Comparison of ENCODE assay signal across 1 cellular context in the genomic region with DNA sequence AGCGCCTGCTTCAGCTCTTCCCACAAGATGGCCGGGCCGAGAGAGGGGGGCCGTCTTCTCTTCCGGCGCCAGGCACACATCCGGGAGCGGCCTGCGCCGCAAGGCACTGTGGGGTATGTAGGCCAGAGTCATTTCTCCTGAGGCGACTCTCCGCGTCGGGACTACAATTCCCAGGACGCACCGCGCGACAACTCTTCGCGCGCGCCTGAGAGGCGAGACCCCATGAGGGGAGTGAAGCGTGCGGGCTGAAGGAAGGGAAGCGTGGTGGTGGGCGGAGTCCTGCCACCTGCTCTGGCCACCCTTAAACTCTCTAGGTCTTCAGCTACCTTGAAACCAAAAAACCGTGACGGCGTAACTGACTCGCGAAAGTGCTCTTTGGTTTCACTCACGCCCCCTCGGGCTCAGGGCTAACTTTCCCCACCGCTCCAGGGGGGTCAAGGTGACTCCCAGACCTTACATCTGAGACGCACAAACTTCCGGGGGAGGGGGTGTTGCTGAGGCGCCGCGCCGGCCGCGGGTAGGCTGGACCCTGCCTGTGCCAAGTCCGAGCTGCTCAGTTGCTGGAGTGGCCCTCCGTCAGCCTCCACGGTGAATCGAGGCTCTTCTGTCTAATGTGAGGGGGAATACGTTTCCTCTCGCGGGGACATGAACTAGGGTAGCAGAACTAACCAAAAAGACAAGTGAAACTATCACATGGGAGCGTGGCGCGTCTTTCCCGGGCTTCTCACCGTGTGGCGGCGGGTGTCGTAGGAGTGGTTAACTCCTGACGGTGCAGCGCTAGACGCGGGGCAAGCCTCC.
TF ChIP-seq lines count a peak whose summit lies in the region.

Gene SERBP1, minus strand, starts transcription at position 45 of the 798 bp plus-strand sequence. CDS start 102 bp downstream, outside the sequence.

TF ChIP-seq in HEK293, 187 proteins besides CTCF, POLR2A, EP300 and RAD21 (continued from another document):
- TF ChIP-seq PRDM10 (tag by site-specific recombination; IDR thresholded peaks at IDR 0.05) (peak; percentile 97), ZBTB6 (tag by site-specific recombination; IDR thresholded peaks at IDR 0.05) (no peak; the same call in 1 of the 2 replicates), ZNF624 (tag by site-specific recombination; IDR thresholded peaks at IDR 0.05) (no peak), ZNF341 (tag by site-specific recombination; IDR thresholded peaks at IDR 0.05; ENCODE audit: low read depth) (peak; percentile 86), MEIS1 (CRISPR knock-in tag; IDR thresholded peaks at IDR 0.05; ENCODE audit: borderline replicate concordance) (no peak), ZNF366 (tag by site-specific recombination; conservative IDR thresholded peaks at IDR 0.05) (peak; percentile 41), YY1 (tag by site-specific recombination; IDR thresholded peaks at IDR 0.05) (0 out of 2 replicates have a peak, but pooled peaks have one; percentile 94), ZSCAN4 (tag by site-specific recombination; IDR thresholded peaks at IDR 0.05) (peak; percentile 32; the same call in 1 of the 2 replicates), SP2 (tag by site-specific recombination; IDR thresholded peaks at IDR 0.05) (peak; percentile 82), ZNF19 (tag by site-specific recombination; IDR thresholded peaks at IDR 0.05; ENCODE audit: low read depth) (no peak), KLF10 (tag by site-specific recombination; IDR thresholded peaks at IDR 0.05) (peak; percentile 67; the same call in 1 of the 2 replicates), ZNF248 (tag by site-specific recombination; IDR thresholded peaks at IDR 0.05) (no peak), ZNF404 (tag by site-specific recombination; IDR thresholded peaks at IDR 0.05) (no peak), ZBTB17 (tag by site-specific recombination; IDR thresholded peaks at IDR 0.05) (peak; percentile 89), ZEB2 (tag by site-specific recombination; IDR thresholded peaks at IDR 0.05) (peak; percentile 92), ZNF677 (tag by site-specific recombination; IDR thresholded peaks at IDR 0.05) (no peak)
- TF ChIP-seq, protein P1, sequence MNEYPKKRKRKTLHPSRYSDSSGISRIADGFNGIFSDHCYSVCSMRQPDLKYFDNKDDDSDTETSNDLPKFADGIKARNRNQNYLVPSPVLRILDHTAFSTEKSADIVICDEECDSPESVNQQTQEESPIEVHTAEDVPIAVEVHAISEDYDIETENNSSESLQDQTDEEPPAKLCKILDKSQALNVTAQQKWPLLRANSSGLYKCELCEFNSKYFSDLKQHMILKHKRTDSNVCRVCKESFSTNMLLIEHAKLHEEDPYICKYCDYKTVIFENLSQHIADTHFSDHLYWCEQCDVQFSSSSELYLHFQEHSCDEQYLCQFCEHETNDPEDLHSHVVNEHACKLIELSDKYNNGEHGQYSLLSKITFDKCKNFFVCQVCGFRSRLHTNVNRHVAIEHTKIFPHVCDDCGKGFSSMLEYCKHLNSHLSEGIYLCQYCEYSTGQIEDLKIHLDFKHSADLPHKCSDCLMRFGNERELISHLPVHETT (tag by site-specific recombination; IDR thresholded peaks at IDR 0.05): peak; percentile 15; the same call in 1 of the 2 replicates
- TF ChIP-seq, protein P2, sequence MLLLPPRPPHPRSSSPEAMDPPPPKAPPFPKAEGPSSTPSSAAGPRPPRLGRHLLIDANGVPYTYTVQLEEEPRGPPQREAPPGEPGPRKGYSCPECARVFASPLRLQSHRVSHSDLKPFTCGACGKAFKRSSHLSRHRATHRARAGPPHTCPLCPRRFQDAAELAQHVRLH (tag by site-specific recombination; IDR thresholded peaks at IDR 0.05): peak; percentile 74
